Comparison of ENCODE assay signal across 9 cellular contexts in the genomic region with DNA sequence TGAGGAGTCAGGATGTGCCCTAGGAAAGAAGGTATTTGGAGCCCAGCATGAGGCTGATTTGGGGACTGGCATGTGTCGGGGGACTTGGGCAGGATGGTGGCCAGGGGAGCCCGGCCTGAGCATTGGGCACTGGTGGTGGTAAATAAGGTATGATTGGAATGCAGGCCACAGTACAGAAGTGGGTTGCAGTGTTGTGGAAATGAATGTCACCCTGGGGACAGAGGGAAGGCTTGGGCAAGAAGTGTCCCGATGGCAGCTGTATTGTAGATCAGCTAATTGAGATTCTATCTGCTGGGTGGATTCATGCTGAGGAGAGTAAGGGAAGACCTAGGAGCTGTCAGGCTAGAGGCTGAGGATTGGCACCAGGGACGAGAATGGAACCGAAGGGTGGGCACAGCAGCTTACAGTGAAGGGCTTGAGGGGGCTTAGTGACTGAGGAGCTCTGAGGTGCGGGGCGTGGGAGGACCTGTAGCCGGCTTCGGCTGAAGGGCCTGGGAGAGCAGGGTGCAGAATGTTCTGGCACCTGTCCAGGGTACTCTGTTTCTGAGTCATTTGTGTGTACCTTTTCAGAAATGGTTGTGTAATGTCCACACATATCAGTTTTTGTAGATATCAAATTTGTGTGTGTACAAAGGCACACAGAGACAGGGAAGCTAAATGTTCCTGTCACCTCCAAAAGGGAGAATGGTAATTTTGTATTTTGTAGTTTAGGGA.
DNase-seq lines count a peak whose midpoint lies in the region; ATAC-seq, FAIRE-seq and TF ChIP-seq lines count a peak whose summit lies in the region.
"Had no signal": no experiment of that assay in that cellular context is flagged by ENCODE, and none has a peak within 500 bp of the region (broad histone marks: within the 10 kb centered on the region; RNA-seq: fewer than 3 reads in every experiment).

No MANE protein-coding gene starts in this region.

- no peak for FAIRE-seq in RCC 7860 (lab: Jason Lieb, UNC)
- FAIRE-seq: TTC549 had no signal

- peak overlapping the region; percentile 56 for H3K4me3 Mint-ChIP-seq in glutamatergic neuron (ENCODE audit: unreplicated experiment)
- no peak overlapping the region for H3K4me3 Mint-ChIP-seq in activated naive CD8-positive, alpha-beta T cell treated with anti-CD3 and anti-CD28 coated beads for 36 hours

- H3K27me3 Mint-ChIP-seq in glutamatergic neuron (ENCODE audit: unreplicated experiment): peaks cover 11% of the 10 kb centered on the region
- H3K27me3 Mint-ChIP-seq in activated naive CD8-positive, alpha-beta T cell treated with anti-CD3 and anti-CD28 coated beads for 36 hours: no peaks in the 10 kb centered on the region

- ATAC-seq in sciatic nerve (peak; percentile 50), GM18498 (IDR thresholded peaks at IDR 0.05; ENCODE audit: unreplicated experiment) (no peak), HG03571 (IDR thresholded peaks at IDR 0.05; ENCODE audit: unreplicated experiment) (no peak)

- peak overlapping the region; percentile 44 for H3K27ac Mint-ChIP-seq in glutamatergic neuron (ENCODE audit: unreplicated experiment)
- no peak overlapping the region for H3K27ac Mint-ChIP-seq in activated naive CD8-positive, alpha-beta T cell treated with anti-CD3 and anti-CD28 coated beads for 36 hours

- H3K4me1 Mint-ChIP-seq in glutamatergic neuron (ENCODE audit: low read depth, unreplicated experiment): peaks cover 45% of the 10 kb centered on the region
- peaks cover 18% of the 10 kb centered on the region for H3K4me1 Mint-ChIP-seq in activated naive CD8-positive, alpha-beta T cell treated with anti-CD3 and anti-CD28 coated beads for 36 hours

- no peaks in the 10 kb centered on the region for H3K36me3 Mint-ChIP-seq in glutamatergic neuron (ENCODE audit: unreplicated experiment)
- no peaks in the 10 kb centered on the region for H3K36me3 Mint-ChIP-seq in activated naive CD8-positive, alpha-beta T cell treated with anti-CD3 and anti-CD28 coated beads for 36 hours

- DNase-seq in ELR (ENCODE audit: low read depth): peak; percentile 52
- DNase-seq in RCC 7860 (ENCODE audit: low spot score): peak; percentile 37
- no peak for DNase-seq in glutamatergic neuron
- no peak for DNase-seq in sciatic nerve (ENCODE audit: low spot score)
- no peak for DNase-seq in islet precursor cell
- DNase-seq in activated naive CD8-positive, alpha-beta T cell treated with anti-CD3 and anti-CD28 coated beads for 36 hours: no peak

- peaks cover 14% of the 10 kb centered on the region for H3K9me3 Mint-ChIP-seq in glutamatergic neuron (ENCODE audit: unreplicated experiment)
- H3K9me3 Mint-ChIP-seq in activated naive CD8-positive, alpha-beta T cell treated with anti-CD3 and anti-CD28 coated beads for 36 hours: no peaks in the 10 kb centered on the region

- TF ChIP-seq CTCF in glutamatergic neuron (IDR thresholded peaks at IDR 0.05; ENCODE audit: partially characterized antibody, unreplicated experiment): no peak

- intact Hi-C loops in sciatic nerve (cut with DNase I): no loop called here

Comparison
In these comparisons a context has a peak if more than half of its experiments do, and no peak if none do; other contexts are left out.
1. DNase-seq: peak in ELR (single experiment) and RCC 7860 (single experiment); none in glutamatergic neuron (single experiment), sciatic nerve (single experiment), islet precursor cell (single experiment) and activated naive CD8-positive, alpha-beta T cell treated with anti-CD3 and anti-CD28 coated beads for 36 hours (single experiment).